Comparison of ENCODE assay signal across 14 cellular contexts in the genomic region with DNA sequence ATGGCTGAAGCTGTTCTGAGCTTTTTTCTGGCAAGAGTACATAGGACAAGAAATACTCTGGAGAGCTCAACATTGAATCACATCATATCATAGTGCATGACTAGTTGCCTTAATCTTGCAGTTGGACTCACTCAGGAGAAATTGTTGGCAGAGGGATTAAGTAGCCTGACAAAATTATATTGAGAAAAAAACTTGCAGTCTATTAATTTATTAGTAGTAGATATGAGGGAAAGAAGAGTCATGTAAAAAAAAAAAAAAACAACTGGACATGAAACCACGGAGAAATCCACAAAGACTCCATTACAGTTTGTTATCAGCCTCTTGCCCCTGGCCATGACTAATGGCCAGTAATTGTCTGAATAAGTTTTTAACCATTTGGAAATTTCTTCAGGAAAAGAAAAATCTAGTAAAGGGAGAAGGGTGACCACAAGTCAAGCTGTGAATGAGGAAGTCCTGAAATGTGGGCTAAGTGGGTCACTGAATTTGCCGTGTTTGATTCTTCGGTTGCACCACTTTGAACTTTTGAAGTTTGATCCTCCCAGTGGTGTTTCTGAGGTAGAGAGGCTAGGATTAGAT. TPM values are rescaled to one million over a fixed set of nuclear protein-coding genes. Genes with fewer than 3 reads are reported as not detected.
DNase-seq lines count a peak whose midpoint lies in the region; ATAC-seq, FAIRE-seq and TF ChIP-seq lines count a peak whose summit lies in the region.
"Had no signal": no experiment of that assay in that cellular context is flagged by ENCODE, and none has a peak within 500 bp of the region (broad histone marks: within the 10 kb centered on the region; RNA-seq: fewer than 3 reads in every experiment).

No MANE protein-coding gene starts in this region.

- CTCF ChIA-PET in HepG2 (lab: Yijun Ruan, JAX; ENCODE audit: low intra/inter-chr PET ratio, low total read pairs) = no interaction called here

- peaks cover 39% of the 10 kb centered on the region for H3K4me1 Mint-ChIP-seq in activated T-helper 2 cell treated with anti-CD3 and anti-CD28 coated beads, Interferon-gamma antibody, Interleukin-2, Interleukin-4, amounts not matched to agents 10 μg/mL and 5 μg/mL and 100 μg/mL, durations not matched to agents 14 hours and 24 hours and 36 hours (ENCODE audit: low read depth)
- H3K4me1 Mint-ChIP-seq: H9 had no signal

- TF ChIP-seq EP300 in HepG2 (IDR thresholded peaks at IDR 0.05; ENCODE audit: low read depth in 2 of 2, low read length in 2 of 2) (no peak), HepG2 (CRISPR knock-in tag; IDR thresholded peaks at IDR 0.05; ENCODE audit: borderline replicate concordance) (no peak)

- H3K4me3 ChIP-seq in liver (ENCODE audit: low read depth in 1 of 3, low read length in 3 of 3) (no peak overlapping the region), HepG2 (replicated peaks in 1 of 3; ENCODE audit: insufficient read depth in 1 of 3, low read depth in 2 of 3, low read length in 3 of 3) (no peak overlapping the region), upper lobe of right lung (no peak overlapping the region)
- H3K4me3 ChIP-seq: testis had no signal

- intact Hi-C loops in HepG2 (cut with micrococcal nuclease; ENCODE audit: unreplicated experiment) (no loop called here), upper lobe of right lung (cut with DNase I) (no loop called here)
- intact Hi-C loops in activated T-helper 2 cell treated with anti-CD3 and anti-CD28 coated beads, Interferon-gamma antibody, Interleukin-2, Interleukin-4, amounts not matched to agents 10 μg/mL and 5 μg/mL and 100 μg/mL, durations not matched to agents 14 hours and 24 hours and 36 hours (cut with micrococcal nuclease) = no loop called here

- H3K79me2 ChIP-seq in HepG2 (ENCODE audit: insufficient read depth, low read length) = no peaks in the 10 kb centered on the region

- peaks cover 3 to 23% (median 10%) of the 10 kb centered on the region in 4 donors for H3K4me1 ChIP-seq in liver (ENCODE audit: control insufficient read depth in 4 of 4, insufficient read depth in 4 of 4, low read length in 3 of 4)
- H3K4me1 ChIP-seq in HepG2 (ENCODE audit: insufficient read depth, low read length) = no peaks in the 10 kb centered on the region
- H3K4me1 ChIP-seq in upper lobe of right lung = peaks cover 11% of the 10 kb centered on the region
- H3K4me1 ChIP-seq: testis had no signal

- H3K4me2 ChIP-seq in HepG2 (ENCODE audit: low read depth, low read length) = no peak overlapping the region

- no peak for DNase-seq in HepG2 (ENCODE audit: low spot score)
- no peak for DNase-seq in activated T-helper 2 cell treated with anti-CD3 and anti-CD28 coated beads, Interferon-gamma antibody, Interleukin-2, Interleukin-4, amounts not matched to agents 10 μg/mL and 5 μg/mL and 100 μg/mL, durations not matched to agents 14 hours and 24 hours and 36 hours (ENCODE audit: low spot score)
- peak; percentile 80 for DNase-seq in iris pigment epithelial cell (ENCODE audit: low read depth)
- DNase-seq in upper lobe of right lung = no peak
- DNase-seq in NCI-H446 (lab: John Stamatoyannopoulos, UW) = no peak
- DNase-seq in NCI-H1105 treated with DMSO at 0.1 percent for 48 hours (lab: John Stamatoyannopoulos, UW) = no peak
- DNase-seq: effector CD4-positive, alpha-beta T cell; H9; islet precursor cell; NCI-H2029; testis had no signal

- ATAC-seq in HepG2 (no peak), upper lobe of right lung (no peak), HG02885 (IDR thresholded peaks at IDR 0.05; ENCODE audit: poor library complexity, unreplicated experiment) (no peak)

- no peak overlapping the region for H3K9ac ChIP-seq in liver (ENCODE audit: low read depth in 1 of 2, low read length in 2 of 2)
- H3K9ac ChIP-seq in HepG2 (ENCODE audit: insufficient read depth, low read depth, low read length) = no peak overlapping the region

- no peaks in the 10 kb centered on the region for H3K36me3 Mint-ChIP-seq in activated T-helper 2 cell treated with anti-CD3 and anti-CD28 coated beads, Interferon-gamma antibody, Interleukin-2, Interleukin-4, amounts not matched to agents 10 μg/mL and 5 μg/mL and 100 μg/mL, durations not matched to agents 14 hours and 24 hours and 36 hours (ENCODE audit: low read depth)
- H3K36me3 Mint-ChIP-seq: CD4-positive, CD25-positive, alpha-beta regulatory T cell had no signal

- no peak overlapping the region for H2AFZ ChIP-seq in HepG2 (ENCODE audit: low read length)

- H3K27me3 ChIP-seq in liver (ENCODE audit: control insufficient read depth in 4 of 4, insufficient read depth in 4 of 4, low read length in 3 of 4) (no peaks in the 10 kb centered on the region), HepG2 (ENCODE audit: control insufficient read depth in 1 of 2, insufficient read depth in 2 of 2, low read length in 2 of 2) (no peaks in the 10 kb centered on the region), upper lobe of right lung (no peaks in the 10 kb centered on the region)
- H3K27me3 ChIP-seq: testis had no signal

- H3K27ac ChIP-seq in liver (ENCODE audit: low read depth in 1 of 2, low read length in 2 of 2) (peak overlapping the region in 1 of 2 donors; percentile 37), HepG2 (ENCODE audit: extremely low read length, insufficient read depth, low read length) (no peak overlapping the region), upper lobe of right lung (peak overlapping the region; percentile 6)
- H3K27ac ChIP-seq: testis had no signal

- TF ChIP-seq RAD21 in liver (IDR thresholded peaks at IDR 0.05) = no peak
- no peak for TF ChIP-seq RAD21 in HepG2 (CRISPR knock-in tag; IDR thresholded peaks at IDR 0.05)

- no peaks in the 10 kb centered on the region for H3K27me3 Mint-ChIP-seq in activated T-helper 2 cell treated with anti-CD3 and anti-CD28 coated beads, Interferon-gamma antibody, Interleukin-2, Interleukin-4, amounts not matched to agents 10 μg/mL and 5 μg/mL and 100 μg/mL, durations not matched to agents 14 hours and 24 hours and 36 hours (ENCODE audit: low read depth)
- H3K27me3 Mint-ChIP-seq: CD4-positive, CD25-positive, alpha-beta regulatory T cell had no signal

- in situ Hi-C loops in HepG2 (cut with HindIII; ENCODE audit: extremely low pct_ligation_motif_present, low pct_unique_long_range_greater_than_20kb) = no loop called here

- no peak overlapping the region for H3K27ac Mint-ChIP-seq in activated T-helper 2 cell treated with anti-CD3 and anti-CD28 coated beads, Interferon-gamma antibody, Interleukin-2, Interleukin-4, amounts not matched to agents 10 μg/mL and 5 μg/mL and 100 μg/mL, durations not matched to agents 14 hours and 24 hours and 36 hours
- H3K27ac Mint-ChIP-seq: H9 had no signal

- no peak for TF ChIP-seq POLR2A in HepG2 (IDR thresholded peaks at IDR 0.05; ENCODE audit: insufficient read depth in 1 of 2, low read depth in 2 of 2, low read length in 2 of 2)

- FAIRE-seq in HepG2 (lab: Jason Lieb, UNC) = no peak

- peak overlapping the region; percentile 38 for H3K4me3 Mint-ChIP-seq in activated T-helper 2 cell treated with anti-CD3 and anti-CD28 coated beads, Interferon-gamma antibody, Interleukin-2, Interleukin-4, amounts not matched to agents 10 μg/mL and 5 μg/mL and 100 μg/mL, durations not matched to agents 14 hours and 24 hours and 36 hours (ENCODE audit: low read depth)
- H3K4me3 Mint-ChIP-seq: H9 had no signal

- no TSS peak for BruUV-seq in HepG2 (replicated peaks; lab: Mats Ljungman, UMichigan)

- H3K9me3 ChIP-seq in liver (ENCODE audit: control insufficient read depth in 4 of 4, low read length in 3 of 4) = no peaks in the 10 kb centered on the region
- no peaks in the 10 kb centered on the region for H3K9me3 ChIP-seq in HepG2 (ENCODE audit: low read length)
- H3K9me3 ChIP-seq in upper lobe of right lung = no peaks in the 10 kb centered on the region
- H3K9me3 ChIP-seq: testis had no signal

- 43% methylated on average over 3 of the region's 3 CpGs for WGBS in liver
- 0% methylated on average over 3 of the region's 3 CpGs for WGBS in HepG2 (ENCODE audit: low lambda C conversion rate)

- H3K36me3 ChIP-seq in liver (ENCODE audit: control insufficient read depth in 4 of 4, insufficient read depth in 3 of 4, low read depth in 1 of 4, low read length in 3 of 4) (no peaks in the 10 kb centered on the region), HepG2 (replicated peaks in 1 of 2; ENCODE audit: control insufficient read depth in 1 of 2, insufficient read depth in 2 of 2, low read length in 2 of 2) (no peaks in the 10 kb centered on the region), upper lobe of right lung (no peaks in the 10 kb centered on the region)

- no peaks in the 10 kb centered on the region for H3K9me3 Mint-ChIP-seq in activated T-helper 2 cell treated with anti-CD3 and anti-CD28 coated beads, Interferon-gamma antibody, Interleukin-2, Interleukin-4, amounts not matched to agents 10 μg/mL and 5 μg/mL and 100 μg/mL, durations not matched to agents 14 hours and 24 hours and 36 hours

- POLR2A ChIA-PET in HepG2 (lab: Yijun Ruan, JAX) = no interaction called here

- H4K20me1 ChIP-seq in HepG2 (ENCODE audit: insufficient read depth, low read length) = no peaks in the 10 kb centered on the region

- TF ChIP-seq CTCF in liver (IDR thresholded peaks at IDR 0.05; ENCODE audit: low read depth, low read length, missing input control) (no peak), HepG2 (CRISPR knock-in tag; IDR thresholded peaks at IDR 0.05) (no peak), upper lobe of right lung (IDR thresholded peaks at IDR 0.05) (no peak)

RNA-seq across cellular contexts. Expression of gene FHL1, which starts 45.6 kb away (rescaled TPM):
- total RNA-seq in liver (10 to 100 TPM in 1 of 2 donors, 1 to 10 TPM in 1; 8.8 to 18.7 TPM), HepG2 (2016; rRNA removed; fragmentation: Illumina TruSeq; extraction: Trizol) (not detected in 2 replicates), upper lobe of right lung (328 TPM)
- polyA plus RNA-seq in liver (10 to 100 TPM; 11.3 to 20.2 TPM), HepG2 (2011; rRNA removed) (0.24 and 0.33 TPM in 2 replicates)
- total RNA-seq in HepG2 (2016; cell fraction: cytosol; rRNA removed; fragmentation: Illumina TruSeq; extraction: Trizol; ENCODE audit: low read depth) = not detected in 2 replicates
- total RNA-seq in HepG2 (2016; cell fraction: insoluble cytoplasmic fraction; rRNA removed; fragmentation: Illumina TruSeq; extraction: Trizol) = not detected in 2 replicates
- not detected in 2 replicates for total RNA-seq in HepG2 (2016; cell fraction: membrane; rRNA removed; fragmentation: Illumina TruSeq; extraction: Trizol)
- not detected in 2 replicates for total RNA-seq in HepG2 (2016; cell fraction: nucleus; rRNA removed; fragmentation: Illumina TruSeq; extraction: Trizol)
- 0.15 and 0.18 TPM in 2 replicates for polyA plus RNA-seq in HepG2 (2011; cell fraction: cytosol; rRNA removed)
- polyA plus RNA-seq in HepG2 (2011; cell fraction: nucleus; rRNA removed) = 0.14 and 0.18 TPM in 2 replicates
- polyA plus RNA-seq in HepG2 (2012) = 0.28 TPM in 1 of 2 replicates, not detected in the other
- not detected in 2 replicates for polyA plus RNA-seq in HepG2 (2016; cell fraction: cytosol; fragmentation: Illumina TruSeq; extraction: Trizol; ENCODE audit: low read depth)
- 0.11 TPM in 1 of 2 replicates, not detected in the other for polyA plus RNA-seq in HepG2 (2016; cell fraction: insoluble cytoplasmic fraction; fragmentation: Illumina TruSeq; extraction: Trizol; ENCODE audit: low read depth)
- 0.07 TPM in 1 of 2 replicates, not detected in the other for polyA plus RNA-seq in HepG2 (2016; cell fraction: membrane; fragmentation: Illumina TruSeq; extraction: Trizol; ENCODE audit: low read depth)
- not detected in 2 replicates for polyA plus RNA-seq in HepG2 (2016; cell fraction: nucleus; fragmentation: Illumina TruSeq; extraction: Trizol; ENCODE audit: insufficient read depth, low read depth)
- 1.0 and 84.7 TPM in 2 replicates for polyA minus RNA-seq in HepG2 (2011; rRNA and poly(A)+ RNA removed; ENCODE audit: low replicate concordance)
- 0.40 TPM in 1 of 2 replicates, not detected in the other for polyA minus RNA-seq in HepG2 (2011; cell fraction: cytosol; rRNA and poly(A)+ RNA removed)
- 0.62 and 0.90 TPM in 2 replicates for polyA minus RNA-seq in HepG2 (2011; cell fraction: nucleus; rRNA and poly(A)+ RNA removed)
- total RNA-seq in activated T-helper 2 cell treated with anti-CD3 and anti-CD28 coated beads, Interferon-gamma antibody, Interleukin-2, Interleukin-4, amounts not matched to agents 10 μg/mL and 5 μg/mL and 100 μg/mL, durations not matched to agents 14 hours and 24 hours and 36 hours = 4.5 and 8.1 TPM in 2 replicates

RNA-seq across cellular contexts. Expression of gene MAP7D3, which starts 58.3 kb away (rescaled TPM):
- total RNA-seq in liver = 1 to 10 TPM; 1.6 to 4.4 TPM
- polyA plus RNA-seq in liver = 1 to 10 TPM; 2.8 to 3.5 TPM
- total RNA-seq in HepG2 (2016; rRNA removed; fragmentation: Illumina TruSeq; extraction: Trizol) = not detected in 2 replicates
- total RNA-seq in HepG2 (2016; cell fraction: cytosol; rRNA removed; fragmentation: Illumina TruSeq; extraction: Trizol; ENCODE audit: low read depth) = not detected in 2 replicates
- total RNA-seq in HepG2 (2016; cell fraction: insoluble cytoplasmic fraction; rRNA removed; fragmentation: Illumina TruSeq; extraction: Trizol) = not detected in 2 replicates
- not detected in 2 replicates for total RNA-seq in HepG2 (2016; cell fraction: membrane; rRNA removed; fragmentation: Illumina TruSeq; extraction: Trizol)
- not detected in 2 replicates for total RNA-seq in HepG2 (2016; cell fraction: nucleus; rRNA removed; fragmentation: Illumina TruSeq; extraction: Trizol)
- polyA plus RNA-seq in HepG2 (2011; rRNA removed) = not detected in 2 replicates
- not detected in 2 replicates for polyA plus RNA-seq in HepG2 (2011; cell fraction: cytosol; rRNA removed)
- polyA plus RNA-seq in HepG2 (2011; cell fraction: nucleus; rRNA removed) = not detected in 2 replicates
- polyA plus RNA-seq in HepG2 (2012) = not detected in 2 replicates
- not detected in 2 replicates for polyA plus RNA-seq in HepG2 (2016; cell fraction: cytosol; fragmentation: Illumina TruSeq; extraction: Trizol; ENCODE audit: low read depth)
- polyA plus RNA-seq in HepG2 (2016; cell fraction: insoluble cytoplasmic fraction; fragmentation: Illumina TruSeq; extraction: Trizol; ENCODE audit: low read depth) = not detected in 2 replicates
- not detected in 2 replicates for polyA plus RNA-seq in HepG2 (2016; cell fraction: membrane; fragmentation: Illumina TruSeq; extraction: Trizol; ENCODE audit: low read depth)
- polyA plus RNA-seq in HepG2 (2016; cell fraction: nucleus; fragmentation: Illumina TruSeq; extraction: Trizol; ENCODE audit: insufficient read depth, low read depth) = not detected in 2 replicates
- polyA minus RNA-seq in HepG2 (2011; rRNA and poly(A)+ RNA removed; ENCODE audit: low replicate concordance) = 17.4 TPM in 1 of 2 replicates, not detected in the other
- polyA minus RNA-seq in HepG2 (2011; cell fraction: cytosol; rRNA and poly(A)+ RNA removed) = not detected in 2 replicates
- not detected in 2 replicates for polyA minus RNA-seq in HepG2 (2011; cell fraction: nucleus; rRNA and poly(A)+ RNA removed)
- 28.1 and 28.6 TPM in 2 replicates for total RNA-seq in activated T-helper 2 cell treated with anti-CD3 and anti-CD28 coated beads, Interferon-gamma antibody, Interleukin-2, Interleukin-4, amounts not matched to agents 10 μg/mL and 5 μg/mL and 100 μg/mL, durations not matched to agents 14 hours and 24 hours and 36 hours
- 7.9 TPM for total RNA-seq in upper lobe of right lung

Comparison
In these comparisons a context has a peak if more than half of its experiments do, and no peak if none do; other contexts are left out.
1. RNA of gene FHL1, which starts 45.6 kb away (total RNA-seq): 328 TPM in upper lobe of right lung (single experiment); 8.8 to 18.7 TPM in liver, 4.5 to 8.1 TPM in activated T-helper 2 cell treated with anti-CD3 and anti-CD28 coated beads, Interferon-gamma antibody, Interleukin-2, Interleukin-4, amounts not matched to agents 10 μg/mL and 5 μg/mL and 100 μg/mL, durations not matched to agents 14 hours and 24 hours and 36 hours and not detected in HepG2; every median in the first group is over 10 times any median in the second.